ENCODE assay signal across 32 cellular contexts in the genomic region with DNA sequence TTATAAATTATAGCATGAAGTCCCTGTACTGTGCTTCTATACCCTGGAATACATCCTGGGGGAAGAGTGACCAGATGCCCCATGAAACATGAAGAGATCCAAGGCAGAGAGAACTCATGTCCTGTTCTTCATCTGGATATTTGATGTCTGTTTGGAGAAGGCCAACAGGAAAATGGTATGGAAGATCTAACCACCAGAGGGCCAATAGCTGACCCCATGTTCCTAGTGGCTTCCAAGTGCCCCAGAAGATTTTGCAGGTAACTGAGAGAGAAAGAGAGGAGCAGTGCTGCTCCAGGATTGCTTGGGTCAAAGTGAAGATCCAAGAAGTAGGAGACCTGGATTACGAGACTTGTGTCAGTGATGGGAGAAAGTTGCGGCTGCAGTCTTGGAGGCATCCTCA.
"Had no signal": no experiment of that assay in that cellular context is flagged by ENCODE, and none has a peak within 500 bp of the region (broad histone marks: within the 10 kb centered on the region; RNA-seq: fewer than 3 reads in every experiment).

No MANE protein-coding gene starts in this region.

- H3K36me3 ChIP-seq: ascending aorta, esophagus squamous epithelium, left lung, lower lobe of right lung, pancreas, prostate gland, sigmoid colon, stomach, tibial artery, upper lobe of right lung, WERI-Rb-1 had no signal

- H3K4me1 Mint-ChIP-seq: activated naive CD4-positive, alpha-beta T cell treated with anti-CD3 and anti-CD28 coated beads, Interleukin-2, amount 10 ng/mL, durations not matched to agents 7 days and 5 days had no signal

- H3K27me3 Mint-ChIP-seq: activated naive CD4-positive, alpha-beta T cell treated with anti-CD3 and anti-CD28 coated beads, Interleukin-2, amount 10 ng/mL, durations not matched to agents 7 days and 5 days; activated naive CD8-positive, alpha-beta T cell treated with anti-CD3 and anti-CD28 coated beads, Interleukin-2, amount 10 ng/mL, durations not matched to agents 7 days and 5 days; brain; dendritic cell treated with granulocyte-macrophage colony-stimulating factor and Interleukin-4, amounts not matched to agents 40 ng/mL and 50 ng/mL, for 4 days; stimulated activated naive B cell treated with anti-CD40 and anti-IgM and Interleukin-4, amounts not matched to agents 10 μg/mL and 1 μg/mL and 100 μg/mL, for 72 hours had no signal

- H3K27ac Mint-ChIP-seq: activated naive CD4-positive, alpha-beta T cell treated with anti-CD3 and anti-CD28 coated beads, Interleukin-2, amount 10 ng/mL, durations not matched to agents 7 days and 5 days; activated naive CD8-positive, alpha-beta T cell treated with anti-CD3 and anti-CD28 coated beads, Interleukin-2, amount 10 ng/mL, durations not matched to agents 7 days and 5 days; dendritic cell treated with granulocyte-macrophage colony-stimulating factor and Interleukin-4, amounts not matched to agents 40 ng/mL and 50 ng/mL, for 4 days; natural killer cell treated with Interleukin-12 subunit alpha and Interleukin-12 subunit beta and Interleukin-15 and Interleukin-18, amount 100 ng/mL, for 72 hours; stimulated activated naive B cell treated with anti-CD40 and anti-IgM and Interleukin-4, amounts not matched to agents 10 μg/mL and 1 μg/mL and 100 μg/mL, for 72 hours had no signal

- H3K4me3 ChIP-seq: ascending aorta, esophagus squamous epithelium, left lung, lower lobe of right lung, mucosa of descending colon, pancreas, prostate gland, sigmoid colon, stomach, tibial artery, upper lobe of right lung had no signal

- ATAC-seq: activated CD4-positive, CD25-positive, alpha-beta regulatory T cell treated with anti-CD3 and anti-CD28 coated beads, Interleukin-2, amount 50 U/mL, for 24 hours; natural killer cell treated with Interleukin-12 subunit alpha and Interleukin-12 subunit beta and Interleukin-15 and Interleukin-18, amount 100 ng/mL, for 72 hours; pancreas; stimulated activated naive B cell treated with anti-CD40 and anti-IgM and Interleukin-4, amounts not matched to agents 10 μg/mL and 1 μg/mL and 100 μg/mL, for 72 hours had no signal

- H3K4me3 Mint-ChIP-seq: activated naive CD4-positive, alpha-beta T cell treated with anti-CD3 and anti-CD28 coated beads, Interleukin-2, amount 10 ng/mL, durations not matched to agents 7 days and 5 days; activated naive CD8-positive, alpha-beta T cell treated with anti-CD3 and anti-CD28 coated beads, Interleukin-2, amount 10 ng/mL, durations not matched to agents 7 days and 5 days; brain; dendritic cell treated with granulocyte-macrophage colony-stimulating factor and Interleukin-4, amounts not matched to agents 40 ng/mL and 50 ng/mL, for 4 days; natural killer cell treated with Interleukin-12 subunit alpha and Interleukin-12 subunit beta and Interleukin-15 and Interleukin-18, amount 100 ng/mL, for 72 hours; stimulated activated naive B cell treated with anti-CD40 and anti-IgM and Interleukin-4, amounts not matched to agents 10 μg/mL and 1 μg/mL and 100 μg/mL, for 72 hours had no signal

- H3K4me1 ChIP-seq: ascending aorta, left lung, lower lobe of right lung, pancreas, prostate gland, sigmoid colon, tibial artery, upper lobe of right lung had no signal

- H3K27ac ChIP-seq: ascending aorta, epithelial cell of prostate, left lung, lower lobe of right lung, pancreas, prostate gland, sigmoid colon, stomach, tibial artery, upper lobe of right lung had no signal

- H3K36me3 Mint-ChIP-seq: activated naive CD4-positive, alpha-beta T cell treated with anti-CD3 and anti-CD28 coated beads, Interleukin-2, amount 10 ng/mL, durations not matched to agents 7 days and 5 days; activated naive CD8-positive, alpha-beta T cell treated with anti-CD3 and anti-CD28 coated beads, Interleukin-2, amount 10 ng/mL, durations not matched to agents 7 days and 5 days; brain; natural killer cell treated with Interleukin-12 subunit alpha and Interleukin-12 subunit beta and Interleukin-15 and Interleukin-18, amount 100 ng/mL, for 72 hours; stimulated activated naive B cell treated with anti-CD40 and anti-IgM and Interleukin-4, amounts not matched to agents 10 μg/mL and 1 μg/mL and 100 μg/mL, for 72 hours had no signal

- H3K27me3 ChIP-seq: ascending aorta, esophagus squamous epithelium, left lung, pancreas, sigmoid colon, stomach, tibial artery, upper lobe of right lung had no signal

- H3K9me3 Mint-ChIP-seq: activated naive CD4-positive, alpha-beta T cell treated with anti-CD3 and anti-CD28 coated beads, Interleukin-2, amount 10 ng/mL, durations not matched to agents 7 days and 5 days; activated naive CD8-positive, alpha-beta T cell treated with anti-CD3 and anti-CD28 coated beads, Interleukin-2, amount 10 ng/mL, durations not matched to agents 7 days and 5 days; dendritic cell treated with granulocyte-macrophage colony-stimulating factor and Interleukin-4, amounts not matched to agents 40 ng/mL and 50 ng/mL, for 4 days; natural killer cell treated with Interleukin-12 subunit alpha and Interleukin-12 subunit beta and Interleukin-15 and Interleukin-18, amount 100 ng/mL, for 72 hours; stimulated activated naive B cell treated with anti-CD40 and anti-IgM and Interleukin-4, amounts not matched to agents 10 μg/mL and 1 μg/mL and 100 μg/mL, for 72 hours had no signal

- DNase-seq: activated CD4-positive, alpha-beta T cell treated with anti-CD3 and anti-CD28 coated beads for 48 hours; activated CD4-positive, alpha-beta T cell treated with anti-CD3 and anti-CD28 coated beads, Interleukin-2, amount 50 U/mL, for 48 hours; activated CD8-positive, alpha-beta memory T cell treated with anti-CD3 and anti-CD28 coated beads for 24 hours; activated gamma-delta T cell; activated naive CD4-positive, alpha-beta T cell treated with anti-CD3 and anti-CD28 coated beads, Interleukin-2, amount 10 ng/mL, durations not matched to agents 7 days and 5 days; activated naive CD8-positive, alpha-beta T cell treated with anti-CD3 and anti-CD28 coated beads, Interleukin-2, amount 10 ng/mL, durations not matched to agents 7 days and 5 days; activated T-cell treated with anti-CD3 and anti-CD28 coated beads, Interleukin-2, amount 50 U/mL, for 1 hour; esophagus squamous epithelium; glutamatergic neuron; left lung; lower lobe of right lung; pancreas; retina; sigmoid colon; small intestine; stimulated activated CD4-positive, alpha-beta T cell treated with anti-CD3 and anti-CD28 coated beads, Interleukin-1b, Interleukin-23, amount 100 ng/mL, for 48 hours; stimulated activated CD4-positive, alpha-beta T cell treated with anti-CD3 and anti-CD28 coated beads, Interleukin-4, amount 100 ng/mL, for 4 hours; stimulated activated naive B cell treated with anti-CD40 and anti-IgM and Interleukin-4, amounts not matched to agents 10 μg/mL and 1 μg/mL and 100 μg/mL, for 72 hours; stomach; T-helper 1 cell; T-helper 9 cell; tibial artery; upper lobe of right lung; WERI-Rb-1 had no signal

- H3K9me3 ChIP-seq: ascending aorta, esophagus squamous epithelium, left lung, lower lobe of right lung, mucosa of descending colon, pancreas, prostate gland, sigmoid colon, stomach, tibial artery, upper lobe of right lung had no signal
